ENCODE assay signal across 8 cellular contexts in the genomic region with DNA sequence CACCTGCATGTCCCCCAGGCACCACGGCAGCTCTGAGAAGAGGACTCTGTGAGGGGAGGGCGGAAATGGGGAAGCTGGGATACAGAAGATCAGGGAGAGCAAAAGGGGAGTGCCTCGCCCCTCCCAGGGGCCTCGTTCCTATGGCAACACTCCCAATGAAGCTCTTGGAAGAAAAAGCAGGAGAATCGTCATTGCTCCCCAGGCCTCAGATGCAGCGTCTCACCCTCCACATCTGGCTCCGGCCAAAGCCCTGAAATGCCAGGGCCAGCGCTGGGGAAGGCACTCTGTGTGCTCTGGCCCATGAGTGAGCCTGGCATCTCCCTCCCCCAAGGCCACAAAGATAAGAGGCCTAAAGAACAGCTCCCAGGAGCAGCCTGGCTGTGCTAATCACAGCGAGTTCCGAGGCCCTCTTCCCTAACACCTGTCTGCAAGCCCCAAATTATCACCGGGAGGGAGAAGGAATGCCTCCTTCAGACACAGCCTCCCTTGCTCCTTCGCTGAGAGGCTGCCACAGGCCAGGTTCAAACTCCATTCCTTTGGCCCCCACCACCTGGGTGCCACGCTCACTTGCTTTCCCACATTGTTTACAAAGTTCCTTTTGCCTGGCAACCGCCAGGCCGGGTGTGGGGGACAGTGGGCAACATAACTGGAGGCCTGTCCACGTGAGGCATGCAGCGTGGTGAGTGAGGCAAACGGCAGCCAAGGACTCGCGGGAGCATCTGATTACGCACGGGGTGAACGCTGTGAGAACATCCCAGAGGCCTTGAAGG. TPM values are rescaled to one million over a fixed set of nuclear protein-coding genes. Genes with fewer than 3 reads are reported as not detected.
DNase-seq lines count a peak whose midpoint lies in the region; ATAC-seq and TF ChIP-seq lines count a peak whose summit lies in the region.

No MANE protein-coding gene starts in this region.

- no peaks in the 10 kb centered on the region for H3K27me3 ChIP-seq in upper lobe of left lung

- H3K27me3 Mint-ChIP-seq in effector memory CD8-positive, alpha-beta T cell, result no peaks in the 10 kb centered on the region
- H3K27me3 Mint-ChIP-seq in mesothelial cell of epicardium (ENCODE audit: low read depth), result no peaks in the 10 kb centered on the region

- no peak for ATAC-seq in effector memory CD8-positive, alpha-beta T cell (replicated peaks)
- ATAC-seq in upper lobe of left lung (ENCODE audit: low FRiP score in 2 of 2) (peak; percentile 50 to 82), HG02759 (IDR thresholded peaks at IDR 0.05; ENCODE audit: unreplicated experiment) (no peak)

- TF ChIP-seq EP300 in upper lobe of left lung (IDR thresholded peaks at IDR 0.05), result peak in 1 of 4 donors; percentile 8

- TF ChIP-seq CTCF in mesothelial cell of epicardium (IDR thresholded peaks at IDR 0.05; ENCODE audit: unreplicated experiment) (no peak), upper lobe of left lung (IDR thresholded peaks at IDR 0.05) (no peak)

- H3K36me3 ChIP-seq in upper lobe of left lung, result peaks cover 0 to 49% (median 9%) of the 10 kb centered on the region in 4 donors

- H3K27ac ChIP-seq in upper lobe of left lung, result peak overlapping the region; percentile 83 to 89 (median 86)

- whole genome bisulfite sequencing in upper lobe of left lung, 2 donors, result 45 to 56% methylated on average over 14 to 23 of the region's 23 CpGs

- no peak overlapping the region for H3K4me3 Mint-ChIP-seq in effector memory CD8-positive, alpha-beta T cell
- H3K4me3 Mint-ChIP-seq in mesothelial cell of epicardium, result no peak overlapping the region

- H3K36me3 Mint-ChIP-seq in effector memory CD8-positive, alpha-beta T cell (ENCODE audit: insufficient read depth), result peaks cover 24% of the 10 kb centered on the region
- H3K36me3 Mint-ChIP-seq in mesothelial cell of epicardium, result peaks cover 6% of the 10 kb centered on the region

- H3K9me3 Mint-ChIP-seq in effector memory CD8-positive, alpha-beta T cell, result no peaks in the 10 kb centered on the region
- peaks cover 3% of the 10 kb centered on the region for H3K9me3 Mint-ChIP-seq in mesothelial cell of epicardium

- peaks cover 20 to 38% of the 10 kb centered on the region in 2 donors for H3K4me1 Mint-ChIP-seq in effector memory CD8-positive, alpha-beta T cell (ENCODE audit: low read depth in 2 of 2)
- H3K4me1 Mint-ChIP-seq in mesothelial cell of epicardium, result peaks cover 16% of the 10 kb centered on the region

- no peaks in the 10 kb centered on the region for H3K9me3 ChIP-seq in upper lobe of left lung

- no peak for TF ChIP-seq POLR2A in upper lobe of left lung (IDR thresholded peaks at IDR 0.05)

- DNase-seq in DMS79 (lab: John Stamatoyannopoulos, UW) (peak; percentile 91), mesothelial cell of epicardium (ENCODE audit: low spot score in 2 of 2, unreplicated experiment in 2 of 2) (no peak), upper lobe of left lung (no peak), NCI-H146 (lab: John Stamatoyannopoulos, UW) (no peak), NCI-H510A treated with DMSO at 0.1 percent for 48 hours (lab: John Stamatoyannopoulos, UW) (no peak)
- DNase-seq in effector memory CD8-positive, alpha-beta T cell, result no peak

- peak overlapping the region; percentile 44 to 86 for H3K27ac Mint-ChIP-seq in effector memory CD8-positive, alpha-beta T cell
- peak overlapping the region; percentile 89 for H3K27ac Mint-ChIP-seq in mesothelial cell of epicardium

- peaks cover 59 to 79% (median 66%) of the 10 kb centered on the region in 4 donors for H3K4me1 ChIP-seq in upper lobe of left lung

- H3K4me3 ChIP-seq in upper lobe of left lung, result no peak overlapping the region

TF ChIP-seq in PFSK-1, 5 proteins besides CTCF, POLR2A, EP300 and RAD21:
- no peak for TF ChIP-seq FOXP2 (optimal IDR thresholded peaks at IDR 0.05; ENCODE audit: borderline replicate concordance, extremely low read depth, extremely low read length, insufficient read depth)
- TF ChIP-seq POLR2AphosphoS5 (IDR thresholded peaks at IDR 0.05; ENCODE audit: low read depth, low read length), result 0 out of 2 replicates have a peak, but pooled peaks have one; percentile 18

RNA-seq across cellular contexts. Expression of gene ECE1, which starts 27.8 kb away (rescaled TPM):
- 151 TPM for polyA plus RNA-seq in PFSK-1 (2012; ENCODE audit: insufficient read length, low read depth)
- total RNA-seq in mesothelial cell of epicardium (39.3 to 41.8 TPM (median 41.1 TPM) in 3 replicates), upper lobe of left lung (100 to 1,000 TPM in 1 of 6 donors, 10 to 100 TPM in 5; 55.8 to 120 (median 74.8) TPM)

Comparison
In these comparisons a context has a peak if more than half of its experiments do, and no peak if none do; other contexts are left out.
1. ATAC-seq: peak in upper lobe of left lung (2 of 2); none in effector memory CD8-positive, alpha-beta T cell (single experiment) and HG02759 (single experiment).